In the genomic region with DNA sequence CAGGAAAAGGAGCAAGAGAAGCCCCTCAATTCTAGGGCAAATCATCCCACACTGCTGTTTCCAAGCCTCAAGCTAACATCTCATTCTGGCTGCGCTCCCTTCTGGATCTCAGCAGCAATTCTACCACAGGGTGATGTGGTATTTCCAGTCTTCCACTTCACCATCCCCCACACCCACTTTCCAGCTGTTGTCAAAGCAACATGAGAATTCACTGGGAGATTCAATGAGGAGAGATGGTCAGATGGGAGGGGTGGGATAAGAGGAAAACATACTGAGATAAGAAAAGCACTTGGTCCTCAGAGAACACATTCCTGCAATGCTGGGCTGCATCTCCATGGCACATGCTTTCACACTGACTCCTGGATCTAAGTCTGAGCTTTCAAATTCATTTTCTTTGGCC, we compare ENCODE assay signal across 22 cellular contexts. TPM values are rescaled to one million over a fixed set of nuclear protein-coding genes. Genes with fewer than 3 reads are reported as not detected.
DNase-seq lines count a peak whose midpoint lies in the region; ATAC-seq, FAIRE-seq and TF ChIP-seq lines count a peak whose summit lies in the region.
"Had no signal": no experiment of that assay in that cellular context is flagged by ENCODE, and none has a peak within 500 bp of the region (broad histone marks: within the 10 kb centered on the region; RNA-seq: fewer than 3 reads in every experiment).

No MANE protein-coding gene starts in this region.

- no peak overlapping the region for H3K9ac ChIP-seq in smooth muscle cell (ENCODE audit: low read depth)

- ATAC-seq in left ventricle myocardium superior, result peak; percentile 63
- ATAC-seq: GM23338, HCT116, PC-3 had no signal

- H3K4me3 ChIP-seq in cardiac muscle cell (no peak overlapping the region), right atrium auricular region (no peak overlapping the region), mesodermal cell (ENCODE audit: extremely low read depth, insufficient read depth, low read length, poor library complexity, severe bottlenecking) (no peak overlapping the region), smooth muscle cell (no peak overlapping the region)
- H3K4me3 ChIP-seq: GM23338 had no signal

- no peaks in the 10 kb centered on the region for H3K36me3 ChIP-seq in cardiac muscle cell
- H3K36me3 ChIP-seq in right atrium auricular region, result no peaks in the 10 kb centered on the region
- no peaks in the 10 kb centered on the region for H3K36me3 ChIP-seq in mesodermal cell (ENCODE audit: control insufficient read depth, insufficient read depth, low read length)
- H3K36me3 ChIP-seq in smooth muscle cell (ENCODE audit: low read depth), result no peaks in the 10 kb centered on the region

- H3K27me3 ChIP-seq in cardiac muscle cell (no peaks in the 10 kb centered on the region), right atrium auricular region (no peaks in the 10 kb centered on the region), smooth muscle cell (ENCODE audit: low read depth) (no peaks in the 10 kb centered on the region)

- no peaks in the 10 kb centered on the region for H4K20me1 ChIP-seq in smooth muscle cell (ENCODE audit: low read depth)

- peak overlapping the region; percentile 25 for H3K27ac ChIP-seq in cardiac muscle cell
- H3K27ac ChIP-seq in right atrium auricular region, result no peak overlapping the region
- peak overlapping the region; percentile 68 for H3K27ac ChIP-seq in mesodermal cell (ENCODE audit: low read depth, low read length, severe bottlenecking)
- H3K27ac ChIP-seq in smooth muscle cell (ENCODE audit: low read depth), result peak overlapping the region; percentile 50
- H3K27ac ChIP-seq: C4-2B had no signal

- no peak for FAIRE-seq in GM19239 (lab: Jason Lieb, UNC)
- FAIRE-seq: GM12892, GM18507 had no signal

- TF ChIP-seq POLR2A in erythroblast (IDR thresholded peaks at IDR 0.05; ENCODE audit: low read length), result no peak

- no peak overlapping the region for H2AFZ ChIP-seq in smooth muscle cell (ENCODE audit: low read depth)
- H2AFZ ChIP-seq: GM23338 had no signal

- no peaks in the 10 kb centered on the region for H3F3A ChIP-seq in smooth muscle cell (ENCODE audit: low read depth)

- intact Hi-C loops in left ventricle myocardium superior (cut with micrococcal nuclease), result no loop called here

- H3K9me3 ChIP-seq in cardiac muscle cell (ENCODE audit: low read depth) (no peaks in the 10 kb centered on the region), right atrium auricular region (no peaks in the 10 kb centered on the region), mesodermal cell (ENCODE audit: control insufficient read depth, low read length) (no peaks in the 10 kb centered on the region), smooth muscle cell (replicated peaks; ENCODE audit: low read depth) (no peaks in the 10 kb centered on the region)

- WGBS in mesodermal cell (ENCODE audit: insufficient coverage in 2 of 2), 2 experiments, result 100% methylated on average over 1 of the region's 1 CpG
- 31% methylated on average over 1 of the region's 1 CpG for WGBS in smooth muscle cell (ENCODE audit: low lambda C conversion rate)

- no peak for TF ChIP-seq CTCF in cardiac muscle cell (IDR thresholded peaks at IDR 0.05; ENCODE audit: low read depth, low read length)
- no peak for TF ChIP-seq CTCF in right atrium auricular region (IDR thresholded peaks at IDR 0.05)
- no peak for TF ChIP-seq CTCF in smooth muscle cell (IDR thresholded peaks at IDR 0.05; ENCODE audit: borderline replicate concordance, insufficient read depth, poor library complexity, severe bottlenecking)

- DNase-seq in cardiac muscle cell (ENCODE audit: low read depth in 1 of 2, low spot score in 1 of 2) (peak in 1 of 2 donors; percentile 29), right atrium auricular region (ENCODE audit: low spot score) (no peak), left ventricle myocardium superior (no peak), smooth muscle cell (lab: John Stamatoyannopoulos, UW; ENCODE audit: unreplicated experiment) (no peak), erythroblast (lab: John Stamatoyannopoulos, UW) (no peak), GM19239 (ENCODE audit: insufficient read length, low spot score) (no peak)
- no peak for DNase-seq in activated CD4-positive, alpha-beta T cell treated with anti-CD3 and anti-CD28 coated beads, Interleukin-2, amount 50 U/mL, for 4 hours
- DNase-seq: EL, NCI-H1092 treated with DMSO at 0.1 percent for 48 hours, NCI-H146, NCI-H2029 treated with DMSO at 0.1 percent for 48 hours, NCI-H510A, NCI-H774, PC-3, RPMI8226 had no signal

- H3K79me2 ChIP-seq in smooth muscle cell (ENCODE audit: low read depth), result no peaks in the 10 kb centered on the region

- peak overlapping the region; percentile 40 for H3K4me2 ChIP-seq in smooth muscle cell
- H3K4me2 ChIP-seq: GM23338 had no signal

- H3K4me1 ChIP-seq in cardiac muscle cell (ENCODE audit: low read depth), result peaks cover 27% of the 10 kb centered on the region
- peaks cover 0 to 7% of the 10 kb centered on the region in 2 donors for H3K4me1 ChIP-seq in right atrium auricular region
- peaks cover 19% of the 10 kb centered on the region for H3K4me1 ChIP-seq in mesodermal cell (ENCODE audit: control insufficient read depth, insufficient read depth, low read length, poor library complexity, severe bottlenecking)
- no peaks in the 10 kb centered on the region for H3K4me1 ChIP-seq in smooth muscle cell (ENCODE audit: low read depth)

RNA-seq across cellular contexts. Expression of gene LRRC52, which starts 47.3 kb away (rescaled TPM):
- total RNA-seq in cardiac muscle cell, result 0.77 TPM in 1 of 2 replicates, not detected in the other
- polyA plus RNA-seq in cardiac muscle cell, result 0.20 TPM in 1 of 2 replicates, not detected in the other
- not detected for total RNA-seq in right atrium auricular region
- not detected for total RNA-seq in left ventricle myocardium superior
- not detected for polyA plus RNA-seq in mesodermal cell (2013, experiment 1 of 2)
- polyA plus RNA-seq in mesodermal cell (2013, experiment 2 of 2), result not detected
- not detected in 2 replicates for total RNA-seq in smooth muscle cell
- polyA plus RNA-seq in smooth muscle cell, result not detected in 2 replicates
- total RNA-seq: GM23338, LHCN-M2, PC-3 had no signal
- polyA plus RNA-seq: GM23338 had no signal

RNA-seq across cellular contexts. Expression of gene RXRG, which starts 51.6 kb away (rescaled TPM):
- 247 and 285 TPM in 2 replicates for total RNA-seq in cardiac muscle cell
- polyA plus RNA-seq in cardiac muscle cell, result 296 and 429 TPM in 2 replicates
- 1 to 10 TPM; 1.2 to 3.3 TPM for total RNA-seq in right atrium auricular region
- 2.2 TPM for total RNA-seq in left ventricle myocardium superior
- polyA plus RNA-seq in mesodermal cell (2013, experiment 1 of 2), result 1.00 TPM
- 0.96 TPM for polyA plus RNA-seq in mesodermal cell (2013, experiment 2 of 2)
- not detected in 2 replicates for total RNA-seq in smooth muscle cell
- polyA plus RNA-seq in smooth muscle cell, result 0.13 TPM in 1 of 2 replicates, not detected in the other
- total RNA-seq: GM23338, LHCN-M2, PC-3 had no signal
- polyA plus RNA-seq: GM23338 had no signal

Comparison
In these comparisons a context has a peak if more than half of its experiments do, and no peak if none do; other contexts are left out.
1. H3K27ac ChIP-seq: peak in cardiac muscle cell (single experiment), mesodermal cell (single experiment) and smooth muscle cell (single experiment); none in right atrium auricular region (0 of 2).
2. RNA of gene RXRG, which starts 51.6 kb away (total RNA-seq): 247 to 285 TPM in cardiac muscle cell; 1.2 to 3.3 TPM in right atrium auricular region, 2.2 TPM in left ventricle myocardium superior (single experiment) and not detected in smooth muscle cell; every median in the first group is over 10 times any median in the second.